Comparison of ENCODE assay signal across 1 cellular context in the genomic region with DNA sequence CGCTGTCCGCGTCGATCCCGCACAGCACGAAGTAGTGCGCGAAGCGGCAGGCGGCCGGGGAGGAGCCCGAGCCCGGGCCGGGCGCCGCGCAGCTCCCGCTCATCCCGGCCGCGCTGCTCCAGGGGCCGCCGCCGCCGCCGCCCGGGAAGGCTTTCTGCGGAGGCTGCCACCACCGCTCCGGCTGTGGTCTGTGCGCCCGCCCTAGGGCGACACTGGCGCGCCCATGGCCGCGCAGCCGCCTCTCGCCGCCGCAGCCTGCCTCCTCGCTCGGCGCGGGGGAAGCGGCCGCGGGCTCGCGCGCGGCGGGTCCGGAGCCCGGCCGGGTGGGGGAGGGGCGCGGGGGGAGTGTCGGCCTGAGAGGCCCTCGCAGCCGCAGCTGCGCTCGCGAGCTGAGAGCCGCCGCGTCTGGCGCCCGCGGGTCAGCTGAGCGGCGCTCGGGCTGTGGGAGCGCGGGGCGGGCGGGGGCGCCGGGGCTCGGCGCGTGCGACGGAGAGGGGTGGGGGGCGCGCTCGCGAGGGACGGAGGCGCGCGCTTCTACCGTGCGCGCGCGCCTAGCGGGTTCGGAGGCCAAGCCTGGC.
TF ChIP-seq lines count a peak whose summit lies in the region.

TSS of gene DENND5B (minus strand) at position 407 of the 578 bp plus-strand sequence. CDS start at position 103, 304 bp downstream.

TF ChIP-seq in HepG2, 621 proteins besides CTCF, POLR2A, EP300 and RAD21 (continues in another document):
- TF ChIP-seq, protein P1, sequence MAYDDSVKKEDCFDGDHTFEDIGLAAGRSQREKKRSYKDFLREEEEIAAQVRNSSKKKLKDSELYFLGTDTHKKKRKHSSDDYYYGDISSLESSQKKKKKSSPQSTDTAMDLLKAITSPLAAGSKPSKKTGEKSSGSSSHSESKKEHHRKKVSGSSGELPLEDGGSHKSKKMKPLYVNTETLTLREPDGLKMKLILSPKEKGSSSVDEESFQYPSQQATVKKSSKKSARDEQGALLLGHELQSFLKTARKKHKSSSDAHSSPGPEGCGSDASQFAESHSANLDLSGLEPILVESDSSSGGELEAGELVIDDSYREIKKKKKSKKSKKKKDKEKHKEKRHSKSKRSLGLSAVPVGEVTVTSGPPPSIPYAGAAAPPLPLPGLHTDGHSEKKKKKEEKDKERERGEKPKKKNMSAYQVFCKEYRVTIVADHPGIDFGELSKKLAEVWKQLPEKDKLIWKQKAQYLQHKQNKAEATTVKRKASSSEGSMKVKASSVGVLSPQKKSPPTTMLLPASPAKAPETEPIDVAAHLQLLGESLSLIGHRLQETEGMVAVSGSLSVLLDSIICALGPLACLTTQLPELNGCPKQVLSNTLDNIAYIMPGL (CRISPR knock-in tag; IDR thresholded peaks at IDR 0.05; ENCODE audit: borderline replicate concordance in 1 of 2, low read depth in 1 of 2), result 0 out of 4 replicates have a peak, but pooled peaks of 1 of the 2 experiments have one; percentile 10
- TF ChIP-seq ZNF10 (CRISPR knock-in tag; IDR thresholded peaks at IDR 0.05; ENCODE audit: borderline replicate concordance, low read depth) (no peak), CENPT (CRISPR knock-in tag; IDR thresholded peaks at IDR 0.05; ENCODE audit: low read depth) (0 out of 2 replicates have a peak, but pooled peaks have one; percentile 48), CHD2 (IDR thresholded peaks at IDR 0.05; ENCODE audit: low read depth, low read length) (peak; percentile 75), FOXK1 (CRISPR knock-in tag; IDR thresholded peaks at IDR 0.05; ENCODE audit: borderline replicate concordance, low read depth) (no peak), GFI1 (CRISPR knock-in tag; IDR thresholded peaks at IDR 0.05; ENCODE audit: borderline replicate concordance) (0 out of 2 replicates have a peak, but pooled peaks have one; percentile 26), MAZ (IDR thresholded peaks at IDR 0.05; ENCODE audit: borderline replicate concordance, low read depth, low read length) (no peak), MAZ (CRISPR knock-in tag; IDR thresholded peaks at IDR 0.05; ENCODE audit: low read depth) (peak; percentile 73), HES4 (CRISPR knock-in tag; IDR thresholded peaks at IDR 0.05; ENCODE audit: borderline replicate concordance) (peak; percentile 58; the same call in 1 of the 2 replicates), KLF15 (CRISPR knock-in tag; IDR thresholded peaks at IDR 0.05; ENCODE audit: borderline replicate concordance) (no peak), ZNF841 (CRISPR knock-in tag; IDR thresholded peaks at IDR 0.05; ENCODE audit: borderline replicate concordance) (no peak), MAX (IDR thresholded peaks at IDR 0.05) (0 out of 2 replicates have a peak, but pooled peaks have one; percentile 53), PATZ1 (CRISPR knock-in tag; IDR thresholded peaks at IDR 0.05) (peak; percentile 49), ELF4 (CRISPR knock-in tag; IDR thresholded peaks at IDR 0.05; ENCODE audit: borderline replicate concordance) (no peak), NCOA5 (CRISPR knock-in tag; IDR thresholded peaks at IDR 0.05) (no peak), MED13 (CRISPR knock-in tag; IDR thresholded peaks at IDR 0.05) (peak; percentile 4; the same call in 1 of the 2 replicates), ZNF563 (CRISPR knock-in tag; IDR thresholded peaks at IDR 0.05) (peak; percentile 29; the same call in 1 of the 2 replicates), ZNF709 (CRISPR knock-in tag; IDR thresholded peaks at IDR 0.05) (0 out of 2 replicates have a peak, but pooled peaks have one; percentile 28), ZFP82 (CRISPR knock-in tag; IDR thresholded peaks at IDR 0.05; ENCODE audit: borderline replicate concordance) (0 out of 2 replicates have a peak, but pooled peaks have one; percentile 20), ZBTB39 (CRISPR knock-in tag; IDR thresholded peaks at IDR 0.05) (no peak), HOXA3 (CRISPR knock-in tag; IDR thresholded peaks at IDR 0.05) (peak; percentile 43; the same call in 1 of the 2 replicates), KMT2A (CRISPR knock-in tag; IDR thresholded peaks at IDR 0.05) (peak; percentile 17; the same call in 1 of the 2 replicates), ZNF564 (CRISPR knock-in tag; IDR thresholded peaks at IDR 0.05) (0 out of 2 replicates have a peak, but pooled peaks have one; percentile 8), MED1 (CRISPR knock-in tag; IDR thresholded peaks at IDR 0.05) (peak; percentile 20; the same call in 1 of the 2 replicates), ELF3 (CRISPR knock-in tag; IDR thresholded peaks at IDR 0.05) (0 out of 2 replicates have a peak, but pooled peaks have one; percentile 2), SIN3A (IDR thresholded peaks at IDR 0.05; ENCODE audit: borderline replicate concordance, low read depth, low read length) (peak; percentile 12; the same call in 1 of the 2 replicates), KMT2B (CRISPR knock-in tag; IDR thresholded peaks at IDR 0.05) (0 out of 2 replicates have a peak, but pooled peaks have one; percentile 12), ERF (CRISPR knock-in tag; IDR thresholded peaks at IDR 0.05) (0 out of 2 replicates have a peak, but pooled peaks have one; percentile 2), ZNF441 (CRISPR knock-in tag; IDR thresholded peaks at IDR 0.05; ENCODE audit: borderline replicate concordance) (0 out of 2 replicates have a peak, but pooled peaks have one; percentile 14), TFDP1 (CRISPR knock-in tag; IDR thresholded peaks at IDR 0.05; ENCODE audit: borderline replicate concordance) (peak; percentile 28; the same call in 1 of the 2 replicates), ZMYM4 (CRISPR knock-in tag; IDR thresholded peaks at IDR 0.05) (no peak)
- TF ChIP-seq, protein P2, sequence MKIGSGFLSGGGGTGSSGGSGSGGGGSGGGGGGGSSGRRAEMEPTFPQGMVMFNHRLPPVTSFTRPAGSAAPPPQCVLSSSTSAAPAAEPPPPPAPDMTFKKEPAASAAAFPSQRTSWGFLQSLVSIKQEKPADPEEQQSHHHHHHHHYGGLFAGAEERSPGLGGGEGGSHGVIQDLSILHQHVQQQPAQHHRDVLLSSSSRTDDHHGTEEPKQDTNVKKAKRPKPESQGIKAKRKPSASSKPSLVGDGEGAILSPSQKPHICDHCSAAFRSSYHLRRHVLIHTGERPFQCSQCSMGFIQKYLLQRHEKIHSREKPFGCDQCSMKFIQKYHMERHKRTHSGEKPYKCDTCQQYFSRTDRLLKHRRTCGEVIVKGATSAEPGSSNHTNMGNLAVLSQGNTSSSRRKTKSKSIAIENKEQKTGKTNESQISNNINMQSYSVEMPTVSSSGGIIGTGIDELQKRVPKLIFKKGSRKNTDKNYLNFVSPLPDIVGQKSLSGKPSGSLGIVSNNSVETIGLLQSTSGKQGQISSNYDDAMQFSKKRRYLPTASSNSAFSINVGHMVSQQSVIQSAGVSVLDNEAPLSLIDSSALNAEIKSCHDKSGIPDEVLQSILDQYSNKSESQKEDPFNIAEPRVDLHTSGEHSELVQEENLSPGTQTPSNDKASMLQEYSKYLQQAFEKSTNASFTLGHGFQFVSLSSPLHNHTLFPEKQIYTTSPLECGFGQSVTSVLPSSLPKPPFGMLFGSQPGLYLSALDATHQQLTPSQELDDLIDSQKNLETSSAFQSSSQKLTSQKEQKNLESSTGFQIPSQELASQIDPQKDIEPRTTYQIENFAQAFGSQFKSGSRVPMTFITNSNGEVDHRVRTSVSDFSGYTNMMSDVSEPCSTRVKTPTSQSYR (CRISPR knock-in tag; IDR thresholded peaks at IDR 0.05; ENCODE audit: borderline replicate concordance), result peak; percentile 87
- TF ChIP-seq, protein P3, sequence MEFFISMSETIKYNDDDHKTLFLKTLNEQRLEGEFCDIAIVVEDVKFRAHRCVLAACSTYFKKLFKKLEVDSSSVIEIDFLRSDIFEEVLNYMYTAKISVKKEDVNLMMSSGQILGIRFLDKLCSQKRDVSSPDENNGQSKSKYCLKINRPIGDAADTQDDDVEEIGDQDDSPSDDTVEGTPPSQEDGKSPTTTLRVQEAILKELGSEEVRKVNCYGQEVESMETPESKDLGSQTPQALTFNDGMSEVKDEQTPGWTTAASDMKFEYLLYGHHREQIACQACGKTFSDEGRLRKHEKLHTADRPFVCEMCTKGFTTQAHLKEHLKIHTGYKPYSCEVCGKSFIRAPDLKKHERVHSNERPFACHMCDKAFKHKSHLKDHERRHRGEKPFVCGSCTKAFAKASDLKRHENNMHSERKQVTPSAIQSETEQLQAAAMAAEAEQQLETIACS (CRISPR knock-in tag; IDR thresholded peaks at IDR 0.05), result peak; percentile 87
- TF ChIP-seq, protein P4, sequence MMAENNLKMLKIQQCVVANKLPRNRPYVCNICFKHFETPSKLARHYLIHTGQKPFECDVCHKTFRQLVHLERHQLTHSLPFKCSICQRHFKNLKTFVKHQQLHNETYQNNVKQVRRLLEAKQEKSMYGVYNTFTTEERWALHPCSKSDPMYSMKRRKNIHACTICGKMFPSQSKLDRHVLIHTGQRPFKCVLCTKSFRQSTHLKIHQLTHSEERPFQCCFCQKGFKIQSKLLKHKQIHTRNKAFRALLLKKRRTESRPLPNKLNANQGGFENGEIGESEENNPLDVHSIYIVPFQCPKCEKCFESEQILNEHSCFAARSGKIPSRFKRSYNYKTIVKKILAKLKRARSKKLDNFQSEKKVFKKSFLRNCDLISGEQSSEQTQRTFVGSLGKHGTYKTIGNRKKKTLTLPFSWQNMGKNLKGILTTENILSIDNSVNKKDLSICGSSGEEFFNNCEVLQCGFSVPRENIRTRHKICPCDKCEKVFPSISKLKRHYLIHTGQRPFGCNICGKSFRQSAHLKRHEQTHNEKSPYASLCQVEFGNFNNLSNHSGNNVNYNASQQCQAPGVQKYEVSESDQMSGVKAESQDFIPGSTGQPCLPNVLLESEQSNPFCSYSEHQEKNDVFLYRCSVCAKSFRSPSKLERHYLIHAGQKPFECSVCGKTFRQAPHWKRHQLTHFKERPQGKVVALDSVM (CRISPR knock-in tag; IDR thresholded peaks at IDR 0.05), result 0 out of 2 replicates have a peak, but pooled peaks have one; percentile 17
- TF ChIP-seq, protein P5, sequence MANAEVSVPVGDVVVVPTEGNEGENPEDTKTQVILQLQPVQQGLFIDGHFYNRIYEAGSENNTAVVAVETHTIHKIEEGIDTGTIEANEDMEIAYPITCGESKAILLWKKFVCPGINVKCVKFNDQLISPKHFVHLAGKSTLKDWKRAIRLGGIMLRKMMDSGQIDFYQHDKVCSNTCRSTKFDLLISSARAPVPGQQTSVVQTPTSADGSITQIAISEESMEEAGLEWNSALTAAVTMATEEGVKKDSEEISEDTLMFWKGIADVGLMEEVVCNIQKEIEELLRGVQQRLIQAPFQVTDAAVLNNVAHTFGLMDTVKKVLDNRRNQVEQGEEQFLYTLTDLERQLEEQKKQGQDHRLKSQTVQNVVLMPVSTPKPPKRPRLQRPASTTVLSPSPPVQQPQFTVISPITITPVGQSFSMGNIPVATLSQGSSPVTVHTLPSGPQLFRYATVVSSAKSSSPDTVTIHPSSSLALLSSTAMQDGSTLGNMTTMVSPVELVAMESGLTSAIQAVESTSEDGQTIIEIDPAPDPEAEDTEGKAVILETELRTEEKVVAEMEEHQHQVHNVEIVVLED (CRISPR knock-in tag; IDR thresholded peaks at IDR 0.05; ENCODE audit: borderline replicate concordance), result no peak
- TF ChIP-seq, protein P6, sequence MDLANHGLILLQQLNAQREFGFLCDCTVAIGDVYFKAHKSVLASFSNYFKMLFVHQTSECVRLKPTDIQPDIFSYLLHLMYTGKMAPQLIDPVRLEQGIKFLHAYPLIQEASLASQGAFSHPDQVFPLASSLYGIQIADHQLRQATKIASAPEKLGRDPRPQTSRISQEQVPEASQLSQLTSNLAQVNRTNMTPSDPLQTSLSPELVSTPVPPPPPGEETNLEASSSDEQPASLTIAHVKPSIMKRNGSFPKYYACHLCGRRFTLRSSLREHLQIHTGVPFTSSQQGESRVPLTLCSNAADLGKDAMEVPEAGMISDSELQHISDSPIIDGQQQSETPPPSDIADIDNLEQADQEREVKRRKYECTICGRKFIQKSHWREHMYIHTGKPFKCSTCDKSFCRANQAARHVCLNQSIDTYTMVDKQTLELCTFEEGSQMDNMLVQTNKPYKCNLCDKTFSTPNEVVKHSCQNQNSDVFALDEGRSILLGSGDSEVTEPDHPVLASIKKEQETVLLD (CRISPR knock-in tag; IDR thresholded peaks at IDR 0.05; ENCODE audit: low read depth), result 0 out of 2 replicates have a peak, but pooled peaks have one; percentile 48
